ENCODE assay signal across 8 cellular contexts in genomic region chr1:154863702-154864174, GRCh38. TPM values are rescaled to one million over a fixed set of nuclear protein-coding genes. Genes with fewer than 3 reads are reported as not detected.
A peak's percentile ranks its signal among the peaks of the same experiment; 100 is the strongest.
DNase-seq lines count a peak whose midpoint lies in the region; ATAC-seq and TF ChIP-seq lines count a peak whose summit lies in the region.

No MANE protein-coding gene starts in this region.

- H3K4me3 ChIP-seq in BJ (ENCODE audit: low read depth, low read length), result no peak overlapping the region

- TF ChIP-seq CTCF in BJ (IDR thresholded peaks at IDR 0.05; ENCODE audit: insufficient read depth, low read depth, low read length), result peak; percentile 33

- peaks cover 21% of the 10 kb centered on the region for H3K27me3 ChIP-seq in BJ (ENCODE audit: control insufficient read depth, insufficient read depth, low read length)

- DNase-seq in BJ (ENCODE audit: low read depth) (no peak), LoVo (ENCODE audit: low spot score) (peak; percentile 26), UCSD-AML1 (lab: John Stamatoyannopoulos, UW; ENCODE audit: unreplicated experiment) (peak; percentile 72), foreskin melanocyte (peak; percentile 77), activated gamma-delta T cell treated with Interleukin-2 at 50 U/mL for 16 hours (no peak)
- DNase-seq in stimulated activated CD4-positive, alpha-beta T cell treated with anti-CD3 and anti-CD28 coated beads, Interleukin-4, amount 100 ng/mL, for 24 hours, result peak; percentile 51

- no peaks in the 10 kb centered on the region for H3K36me3 ChIP-seq in BJ (ENCODE audit: control insufficient read depth, insufficient read depth, low read length)

- CTCF ChIA-PET in BJ (lab: Yijun Ruan, JAX), result interaction anchor here (2.7 kb wide), 1 partner anchor 15 kb away, joined by 12 read pairs; no protein-coding TSS in a partner anchor

- ATAC-seq in GM18511 (IDR thresholded peaks at IDR 0.05; ENCODE audit: unreplicated experiment) (peak; percentile 29), GM18909 (IDR thresholded peaks at IDR 0.05; ENCODE audit: poor library complexity, unreplicated experiment) (no peak)

- POLR2A ChIA-PET in BJ (lab: Charles Lee), result no interaction called here

RNA-seq across cellular contexts. Expression of gene KCNN3, which starts 6.3 kb away (rescaled TPM):
- polyA plus RNA-seq in BJ (2011; rRNA removed), result not detected in 2 replicates
- not detected in 2 replicates for polyA minus RNA-seq in BJ (2011; rRNA and poly(A)+ RNA removed)

Comparison
In these comparisons a context has a peak if more than half of its experiments do, and no peak if none do; other contexts are left out.
1. DNase-seq: peak in LoVo (single experiment), UCSD-AML1 (single experiment), foreskin melanocyte (single experiment) and stimulated activated CD4-positive, alpha-beta T cell treated with anti-CD3 and anti-CD28 coated beads, Interleukin-4, amount 100 ng/mL, for 24 hours (single experiment); none in BJ (single experiment) and activated gamma-delta T cell treated with Interleukin-2 at 50 U/mL for 16 hours (single experiment).